In genomic region chr6:119148825-119149525, GRCh38 we compare ENCODE assay signal across 11 cellular contexts.
A peak's percentile ranks its signal among the peaks of the same experiment; 100 is the strongest.
DNase-seq lines count a peak whose midpoint lies in the region; ATAC-seq and TF ChIP-seq lines count a peak whose summit lies in the region.
"Had no signal": no experiment of that assay in that cellular context is flagged by ENCODE, and none has a peak within 500 bp of the region (broad histone marks: within the 10 kb centered on the region; RNA-seq: fewer than 3 reads in every experiment).

No MANE protein-coding gene starts in this region.

- no peaks in the 10 kb centered on the region for H3K36me3 Mint-ChIP-seq in MCF 10A (ENCODE audit: insufficient read depth, unreplicated experiment)
- no peaks in the 10 kb centered on the region for H3K36me3 Mint-ChIP-seq in activated T-helper 17 cell treated with anti-CD3 and anti-CD28 coated beads, Interleukin-2, amount 50 U/mL, for 72 hours (ENCODE audit: low read depth)
- no peaks in the 10 kb centered on the region for H3K36me3 Mint-ChIP-seq in activated naive CD4-positive, alpha-beta T cell treated with anti-CD3 and anti-CD28 coated beads, Interleukin-2, amount 50 U/mL, for 72 hours
- H3K36me3 Mint-ChIP-seq: T-cell, type B pancreatic cell had no signal

- no peak for TF ChIP-seq CTCF in breast epithelium (IDR thresholded peaks at IDR 0.05)
- no peak for TF ChIP-seq CTCF in MCF 10A (IDR thresholded peaks at IDR 0.05; ENCODE audit: unreplicated experiment)
- TF ChIP-seq CTCF in fibroblast of mammary gland (conservative IDR thresholded peaks at IDR 0.05; ENCODE audit: control insufficient read depth, insufficient read depth, low read depth, low read length): no peak
- no peak for TF ChIP-seq CTCF in thoracic aorta (IDR thresholded peaks at IDR 0.05)

- H3K36me3 ChIP-seq in breast epithelium: no peaks in the 10 kb centered on the region
- H3K36me3 ChIP-seq in thoracic aorta: no peaks in the 10 kb centered on the region

- POLR2A ChIA-PET in MCF 10A (lab: Yijun Ruan, JAX): interaction anchor here (0.6 to 3.0 kb wide), 2 partner anchors 124 to 202 kb away, joined by 3 to 17 read pairs; no protein-coding TSS in a partner anchor

- H3K27me3 Mint-ChIP-seq in MCF 10A (ENCODE audit: insufficient read depth, unreplicated experiment): no peaks in the 10 kb centered on the region
- H3K27me3 Mint-ChIP-seq in activated T-helper 17 cell treated with anti-CD3 and anti-CD28 coated beads, Interleukin-2, amount 50 U/mL, for 72 hours: peaks cover 4% of the 10 kb centered on the region

- CTCF ChIA-PET in MCF 10A (lab: Yijun Ruan, JAX): interaction anchor here (0.5 to 7.3 kb wide), 58 partner anchors 9 to 1922 kb away, joined by 3 to 60 read pairs (median 4); no protein-coding TSS in a partner anchor

- no peak overlapping the region for H3K27ac Mint-ChIP-seq in MCF 10A (ENCODE audit: low read depth, unreplicated experiment)
- peak overlapping the region; percentile 20 for H3K27ac Mint-ChIP-seq in activated T-helper 17 cell treated with anti-CD3 and anti-CD28 coated beads, Interleukin-2, amount 50 U/mL, for 72 hours
- H3K27ac Mint-ChIP-seq in activated naive CD4-positive, alpha-beta T cell treated with anti-CD3 and anti-CD28 coated beads, Interleukin-2, amount 50 U/mL, for 72 hours: no peak overlapping the region

- no peaks in the 10 kb centered on the region for H3K27me3 ChIP-seq in breast epithelium
- no peaks in the 10 kb centered on the region for H3K27me3 ChIP-seq in thoracic aorta (replicated peaks; ENCODE audit: insufficient read depth)

- DNase-seq in breast epithelium (ENCODE audit: low spot score in 2 of 2): no peak
- DNase-seq in MCF 10A (ENCODE audit: unreplicated experiment): no peak
- peak; percentile 67 for DNase-seq in fibroblast of mammary gland (ENCODE audit: low read depth)
- DNase-seq in thoracic aorta (ENCODE audit: low spot score): no peak
- DNase-seq in midbrain (lab: John Stamatoyannopoulos, UW): no peak
- DNase-seq in activated naive CD4-positive, alpha-beta T cell treated with anti-CD3 and anti-CD28 coated beads, Interleukin-2, amount 50 U/mL, for 72 hours (ENCODE audit: low spot score in 2 of 2): no peak
- no peak for DNase-seq in DMS153 treated with DMSO at 0.1 percent for 48 hours (lab: John Stamatoyannopoulos, UW; ENCODE audit: unreplicated experiment)
- DNase-seq: T-cell had no signal

- no peak overlapping the region for H3K4me3 Mint-ChIP-seq in MCF 10A (ENCODE audit: unreplicated experiment)
- H3K4me3 Mint-ChIP-seq in activated T-helper 17 cell treated with anti-CD3 and anti-CD28 coated beads, Interleukin-2, amount 50 U/mL, for 72 hours: peak overlapping the region; percentile 64
- H3K4me3 Mint-ChIP-seq: neural crest cell, T-cell, type B pancreatic cell had no signal

- H3K9me3 Mint-ChIP-seq in MCF 10A (ENCODE audit: unreplicated experiment): no peaks in the 10 kb centered on the region
- no peaks in the 10 kb centered on the region for H3K9me3 Mint-ChIP-seq in activated T-helper 17 cell treated with anti-CD3 and anti-CD28 coated beads, Interleukin-2, amount 50 U/mL, for 72 hours
- peaks cover 0 to 3% of the 10 kb centered on the region in 2 donors for H3K9me3 Mint-ChIP-seq in activated naive CD4-positive, alpha-beta T cell treated with anti-CD3 and anti-CD28 coated beads, Interleukin-2, amount 50 U/mL, for 72 hours
- H3K9me3 Mint-ChIP-seq: neural crest cell, T-cell, type B pancreatic cell had no signal

- H3K4me1 Mint-ChIP-seq in MCF 10A (ENCODE audit: insufficient read depth, unreplicated experiment): peaks cover 19% of the 10 kb centered on the region
- H3K4me1 Mint-ChIP-seq in activated T-helper 17 cell treated with anti-CD3 and anti-CD28 coated beads, Interleukin-2, amount 50 U/mL, for 72 hours: peaks cover 22% of the 10 kb centered on the region
- H3K4me1 Mint-ChIP-seq: neural crest cell had no signal

- H3K4me3 ChIP-seq in breast epithelium: peak overlapping the region in 2 of 3 donors; percentile 2 to 40
- H3K4me3 ChIP-seq in fibroblast of mammary gland (ENCODE audit: control insufficient read depth, low read depth, low read length): peak overlapping the region; percentile 41
- peak overlapping the region; percentile 43 for H3K4me3 ChIP-seq in thoracic aorta

- BruUV-seq in MCF 10A (replicated peaks; lab: Mats Ljungman, UMichigan): no TSS peak

- H3K9me3 ChIP-seq in breast epithelium (no peaks in the 10 kb centered on the region), thoracic aorta (no peaks in the 10 kb centered on the region)

- no peaks in the 10 kb centered on the region for H3K4me1 ChIP-seq in breast epithelium
- H3K4me1 ChIP-seq in thoracic aorta (ENCODE audit: control insufficient read depth in 1 of 2, low read depth in 2 of 2): peaks cover 5 to 24% of the 10 kb centered on the region in 2 donors

- H3K27ac ChIP-seq in breast epithelium (no peak overlapping the region), thoracic aorta (no peak overlapping the region)

- no peak for ATAC-seq in activated T-helper 17 cell treated with anti-CD3 and anti-CD28 coated beads, Interleukin-2, amount 50 U/mL, for 72 hours (replicated peaks)
- no peak for ATAC-seq in thoracic aorta (ENCODE audit: insufficient number of reproducible peaks, low FRiP score, low read depth)
- ATAC-seq in activated naive CD4-positive, alpha-beta T cell treated with anti-CD3 and anti-CD28 coated beads, Interleukin-2, amount 50 U/mL, for 72 hours: no peak
- ATAC-seq: T-cell had no signal

- intact Hi-C loops in breast epithelium (cut with DNase I; ENCODE audit: low total_unique reads): loop anchor here (10.0 kb wide), 1 partner anchor 466 kb away; no protein-coding TSS in a partner anchor
- intact Hi-C loops in MCF 10A (cut with micrococcal nuclease): loop anchor here (1.0 to 5.0 kb wide), 9 partner anchors 20 to 1677 kb away; no protein-coding TSS in a partner anchor

- no peak for TF ChIP-seq POLR2A in breast epithelium (IDR thresholded peaks at IDR 0.05)
